1 cellular context compared by ENCODE assay signal in the genomic region with DNA sequence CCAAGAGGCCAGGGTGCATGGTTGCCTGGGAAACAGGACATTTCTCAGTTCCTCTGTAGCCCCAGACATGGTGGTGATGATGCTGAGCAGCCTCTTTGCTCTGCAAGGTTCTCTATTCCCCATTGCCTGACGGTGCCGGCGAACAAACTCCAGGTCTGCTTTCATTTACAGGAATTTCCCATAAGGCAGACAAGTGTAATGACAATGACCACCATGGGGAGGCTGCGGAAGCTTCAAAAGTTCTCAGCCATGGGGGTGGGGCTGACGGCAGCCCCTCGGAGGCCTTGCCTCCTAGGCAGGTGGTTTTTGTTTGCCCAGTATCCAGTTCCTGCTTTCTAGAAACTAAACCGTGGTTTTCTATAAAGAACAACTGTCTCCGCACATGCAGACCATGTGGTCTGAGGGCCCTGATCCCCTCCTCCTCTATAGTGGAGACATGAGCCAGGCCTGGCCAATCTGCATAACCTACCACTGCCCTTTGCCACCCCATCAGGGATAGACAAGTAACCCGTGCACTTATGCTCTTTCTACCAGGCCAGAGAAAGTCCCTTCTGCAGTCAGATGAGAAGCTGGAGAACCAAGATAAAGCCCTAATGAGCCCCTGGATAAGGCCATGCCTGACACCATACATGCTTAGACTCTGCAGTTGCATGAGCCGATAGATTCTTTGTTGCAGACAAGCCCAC.
TF ChIP-seq lines count a peak whose summit lies in the region.

No MANE protein-coding gene starts in this region.

TF ChIP-seq in GM12878, 131 proteins besides CTCF, POLR2A, EP300 and RAD21 (continued from another document and continues in another):
- TF ChIP-seq STAT1 (conservative IDR thresholded peaks at IDR 0.05) (no peak), HDAC6 (IDR thresholded peaks at IDR 0.05; ENCODE audit: unreplicated experiment) (no peak), PML (IDR thresholded peaks at IDR 0.05; ENCODE audit: low read length) (no peak), TARDBP (IDR thresholded peaks at IDR 0.05; ENCODE audit: borderline replicate concordance) (no peak), NR2C1 (IDR thresholded peaks at IDR 0.05) (no peak), TCF3 (IDR thresholded peaks at IDR 0.05; ENCODE audit: borderline replicate concordance, insufficient read depth, low read depth, low read length) (peak; percentile 73; the same call in 1 of the 2 replicates), STAT3 (IDR thresholded peaks at IDR 0.05; ENCODE audit: low read depth, low read length) (no peak), CBFB (IDR thresholded peaks at IDR 0.05; ENCODE audit: low read depth) (peak; percentile 46; the same call in 1 of the 2 replicates), SMAD5 (IDR thresholded peaks at IDR 0.05; ENCODE audit: low read depth) (no peak), ATF2 (IDR thresholded peaks at IDR 0.05; ENCODE audit: low read length) (no peak), RUNX3 (IDR thresholded peaks at IDR 0.05; ENCODE audit: low read length) (peak; percentile 64; the same call in 1 of the 2 replicates), POU2F2 (IDR thresholded peaks at IDR 0.05; ENCODE audit: borderline replicate concordance, low read depth, low read length) (peak; percentile 86; the same call in 1 of the 3 replicates), E2F4 (IDR thresholded peaks at IDR 0.05; ENCODE audit: low read depth, low read length) (no peak), SUZ12 (IDR thresholded peaks at IDR 0.05; ENCODE audit: unreplicated experiment) (no peak), SIN3A (IDR thresholded peaks at IDR 0.05; ENCODE audit: low read depth, low read length) (no peak), ZNF24 (IDR thresholded peaks at IDR 0.05) (no peak), BACH1 (IDR thresholded peaks at IDR 0.05; ENCODE audit: borderline replicate concordance) (no peak), SMARCA5 (IDR thresholded peaks at IDR 0.05) (no peak), MXI1 (IDR thresholded peaks at IDR 0.05; ENCODE audit: low read depth, low read length) (peak; percentile 52; the same call in 1 of the 2 replicates), BMI1 (IDR thresholded peaks at IDR 0.05; ENCODE audit: borderline replicate concordance) (no peak), CHD2 (IDR thresholded peaks at IDR 0.05; ENCODE audit: borderline replicate concordance, low read depth, low read length) (peak; percentile 58; the same call in 1 of the 2 replicates), IRF4 (IDR thresholded peaks at IDR 0.05; ENCODE audit: low read depth, low read length) (peak; percentile 75), ZNF622 (IDR thresholded peaks at IDR 0.05) (no peak)
- TF ChIP-seq, protein P1, sequence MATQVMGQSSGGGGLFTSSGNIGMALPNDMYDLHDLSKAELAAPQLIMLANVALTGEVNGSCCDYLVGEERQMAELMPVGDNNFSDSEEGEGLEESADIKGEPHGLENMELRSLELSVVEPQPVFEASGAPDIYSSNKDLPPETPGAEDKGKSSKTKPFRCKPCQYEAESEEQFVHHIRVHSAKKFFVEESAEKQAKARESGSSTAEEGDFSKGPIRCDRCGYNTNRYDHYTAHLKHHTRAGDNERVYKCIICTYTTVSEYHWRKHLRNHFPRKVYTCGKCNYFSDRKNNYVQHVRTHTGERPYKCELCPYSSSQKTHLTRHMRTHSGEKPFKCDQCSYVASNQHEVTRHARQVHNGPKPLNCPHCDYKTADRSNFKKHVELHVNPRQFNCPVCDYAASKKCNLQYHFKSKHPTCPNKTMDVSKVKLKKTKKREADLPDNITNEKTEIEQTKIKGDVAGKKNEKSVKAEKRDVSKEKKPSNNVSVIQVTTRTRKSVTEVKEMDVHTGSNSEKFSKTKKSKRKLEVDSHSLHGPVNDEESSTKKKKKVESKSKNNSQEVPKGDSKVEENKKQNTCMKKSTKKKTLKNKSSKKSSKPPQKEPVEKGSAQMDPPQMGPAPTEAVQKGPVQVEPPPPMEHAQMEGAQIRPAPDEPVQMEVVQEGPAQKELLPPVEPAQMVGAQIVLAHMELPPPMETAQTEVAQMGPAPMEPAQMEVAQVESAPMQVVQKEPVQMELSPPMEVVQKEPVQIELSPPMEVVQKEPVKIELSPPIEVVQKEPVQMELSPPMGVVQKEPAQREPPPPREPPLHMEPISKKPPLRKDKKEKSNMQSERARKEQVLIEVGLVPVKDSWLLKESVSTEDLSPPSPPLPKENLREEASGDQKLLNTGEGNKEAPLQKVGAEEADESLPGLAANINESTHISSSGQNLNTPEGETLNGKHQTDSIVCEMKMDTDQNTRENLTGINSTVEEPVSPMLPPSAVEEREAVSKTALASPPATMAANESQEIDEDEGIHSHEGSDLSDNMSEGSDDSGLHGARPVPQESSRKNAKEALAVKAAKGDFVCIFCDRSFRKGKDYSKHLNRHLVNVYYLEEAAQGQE (IDR thresholded peaks at IDR 0.05; ENCODE audit: low read depth, low read length): no peak
- TF ChIP-seq, protein P2, sequence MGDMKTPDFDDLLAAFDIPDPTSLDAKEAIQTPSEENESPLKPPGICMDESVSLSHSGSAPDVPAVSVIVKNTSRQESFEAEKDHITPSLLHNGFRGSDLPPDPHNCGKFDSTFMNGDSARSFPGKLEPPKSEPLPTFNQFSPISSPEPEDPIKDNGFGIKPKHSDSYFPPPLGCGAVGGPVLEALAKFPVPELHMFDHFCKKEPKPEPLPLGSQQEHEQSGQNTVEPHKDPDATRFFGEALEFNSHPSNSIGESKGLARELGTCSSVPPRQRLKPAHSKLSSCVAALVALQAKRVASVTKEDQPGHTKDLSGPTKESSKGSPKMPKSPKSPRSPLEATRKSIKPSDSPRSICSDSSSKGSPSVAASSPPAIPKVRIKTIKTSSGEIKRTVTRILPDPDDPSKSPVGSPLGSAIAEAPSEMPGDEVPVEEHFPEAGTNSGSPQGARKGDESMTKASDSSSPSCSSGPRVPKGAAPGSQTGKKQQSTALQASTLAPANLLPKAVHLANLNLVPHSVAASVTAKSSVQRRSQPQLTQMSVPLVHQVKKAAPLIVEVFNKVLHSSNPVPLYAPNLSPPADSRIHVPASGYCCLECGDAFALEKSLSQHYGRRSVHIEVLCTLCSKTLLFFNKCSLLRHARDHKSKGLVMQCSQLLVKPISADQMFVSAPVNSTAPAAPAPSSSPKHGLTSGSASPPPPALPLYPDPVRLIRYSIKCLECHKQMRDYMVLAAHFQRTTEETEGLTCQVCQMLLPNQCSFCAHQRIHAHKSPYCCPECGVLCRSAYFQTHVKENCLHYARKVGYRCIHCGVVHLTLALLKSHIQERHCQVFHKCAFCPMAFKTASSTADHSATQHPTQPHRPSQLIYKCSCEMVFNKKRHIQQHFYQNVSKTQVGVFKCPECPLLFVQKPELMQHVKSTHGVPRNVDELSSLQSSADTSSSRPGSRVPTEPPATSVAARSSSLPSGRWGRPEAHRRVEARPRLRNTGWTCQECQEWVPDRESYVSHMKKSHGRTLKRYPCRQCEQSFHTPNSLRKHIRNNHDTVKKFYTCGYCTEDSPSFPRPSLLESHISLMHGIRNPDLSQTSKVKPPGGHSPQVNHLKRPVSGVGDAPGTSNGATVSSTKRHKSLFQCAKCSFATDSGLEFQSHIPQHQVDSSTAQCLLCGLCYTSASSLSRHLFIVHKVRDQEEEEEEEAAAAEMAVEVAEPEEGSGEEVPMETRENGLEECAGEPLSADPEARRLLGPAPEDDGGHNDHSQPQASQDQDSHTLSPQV (IDR thresholded peaks at IDR 0.05): 0 out of 2 replicates have a peak, but pooled peaks have one; percentile 20
- TF ChIP-seq, protein P3, sequence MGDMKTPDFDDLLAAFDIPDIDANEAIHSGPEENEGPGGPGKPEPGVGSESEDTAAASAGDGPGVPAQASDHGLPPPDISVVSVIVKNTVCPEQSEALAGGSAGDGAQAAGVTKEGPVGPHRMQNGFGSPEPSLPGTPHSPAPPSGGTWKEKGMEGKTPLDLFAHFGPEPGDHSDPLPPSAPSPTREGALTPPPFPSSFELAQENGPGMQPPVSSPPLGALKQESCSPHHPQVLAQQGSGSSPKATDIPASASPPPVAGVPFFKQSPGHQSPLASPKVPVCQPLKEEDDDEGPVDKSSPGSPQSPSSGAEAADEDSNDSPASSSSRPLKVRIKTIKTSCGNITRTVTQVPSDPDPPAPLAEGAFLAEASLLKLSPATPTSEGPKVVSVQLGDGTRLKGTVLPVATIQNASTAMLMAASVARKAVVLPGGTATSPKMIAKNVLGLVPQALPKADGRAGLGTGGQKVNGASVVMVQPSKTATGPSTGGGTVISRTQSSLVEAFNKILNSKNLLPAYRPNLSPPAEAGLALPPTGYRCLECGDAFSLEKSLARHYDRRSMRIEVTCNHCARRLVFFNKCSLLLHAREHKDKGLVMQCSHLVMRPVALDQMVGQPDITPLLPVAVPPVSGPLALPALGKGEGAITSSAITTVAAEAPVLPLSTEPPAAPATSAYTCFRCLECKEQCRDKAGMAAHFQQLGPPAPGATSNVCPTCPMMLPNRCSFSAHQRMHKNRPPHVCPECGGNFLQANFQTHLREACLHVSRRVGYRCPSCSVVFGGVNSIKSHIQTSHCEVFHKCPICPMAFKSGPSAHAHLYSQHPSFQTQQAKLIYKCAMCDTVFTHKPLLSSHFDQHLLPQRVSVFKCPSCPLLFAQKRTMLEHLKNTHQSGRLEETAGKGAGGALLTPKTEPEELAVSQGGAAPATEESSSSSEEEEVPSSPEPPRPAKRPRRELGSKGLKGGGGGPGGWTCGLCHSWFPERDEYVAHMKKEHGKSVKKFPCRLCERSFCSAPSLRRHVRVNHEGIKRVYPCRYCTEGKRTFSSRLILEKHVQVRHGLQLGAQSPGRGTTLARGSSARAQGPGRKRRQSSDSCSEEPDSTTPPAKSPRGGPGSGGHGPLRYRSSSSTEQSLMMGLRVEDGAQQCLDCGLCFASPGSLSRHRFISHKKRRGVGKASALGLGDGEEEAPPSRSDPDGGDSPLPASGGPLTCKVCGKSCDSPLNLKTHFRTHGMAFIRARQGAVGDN (IDR thresholded peaks at IDR 0.05): peak; percentile 98
- TF ChIP-seq, protein P4, sequence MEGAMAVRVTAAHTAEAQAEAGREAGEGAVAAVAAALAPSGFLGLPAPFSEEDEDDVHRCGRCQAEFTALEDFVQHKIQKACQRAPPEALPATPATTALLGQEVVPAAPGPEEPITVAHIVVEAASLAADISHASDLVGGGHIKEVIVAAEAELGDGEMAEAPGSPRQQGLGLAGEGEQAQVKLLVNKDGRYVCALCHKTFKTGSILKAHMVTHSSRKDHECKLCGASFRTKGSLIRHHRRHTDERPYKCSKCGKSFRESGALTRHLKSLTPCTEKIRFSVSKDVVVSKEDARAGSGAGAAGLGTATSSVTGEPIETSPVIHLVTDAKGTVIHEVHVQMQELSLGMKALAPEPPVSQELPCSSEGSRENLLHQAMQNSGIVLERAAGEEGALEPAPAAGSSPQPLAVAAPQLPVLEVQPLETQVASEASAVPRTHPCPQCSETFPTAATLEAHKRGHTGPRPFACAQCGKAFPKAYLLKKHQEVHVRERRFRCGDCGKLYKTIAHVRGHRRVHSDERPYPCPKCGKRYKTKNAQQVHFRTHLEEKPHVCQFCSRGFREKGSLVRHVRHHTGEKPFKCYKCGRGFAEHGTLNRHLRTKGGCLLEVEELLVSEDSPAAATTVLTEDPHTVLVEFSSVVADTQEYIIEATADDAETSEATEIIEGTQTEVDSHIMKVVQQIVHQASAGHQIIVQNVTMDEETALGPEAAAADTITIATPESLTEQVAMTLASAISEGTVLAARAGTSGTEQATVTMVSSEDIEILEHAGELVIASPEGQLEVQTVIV (IDR thresholded peaks at IDR 0.05; ENCODE audit: borderline replicate concordance, partially characterized antibody): no peak
- TF ChIP-seq, protein P5, sequence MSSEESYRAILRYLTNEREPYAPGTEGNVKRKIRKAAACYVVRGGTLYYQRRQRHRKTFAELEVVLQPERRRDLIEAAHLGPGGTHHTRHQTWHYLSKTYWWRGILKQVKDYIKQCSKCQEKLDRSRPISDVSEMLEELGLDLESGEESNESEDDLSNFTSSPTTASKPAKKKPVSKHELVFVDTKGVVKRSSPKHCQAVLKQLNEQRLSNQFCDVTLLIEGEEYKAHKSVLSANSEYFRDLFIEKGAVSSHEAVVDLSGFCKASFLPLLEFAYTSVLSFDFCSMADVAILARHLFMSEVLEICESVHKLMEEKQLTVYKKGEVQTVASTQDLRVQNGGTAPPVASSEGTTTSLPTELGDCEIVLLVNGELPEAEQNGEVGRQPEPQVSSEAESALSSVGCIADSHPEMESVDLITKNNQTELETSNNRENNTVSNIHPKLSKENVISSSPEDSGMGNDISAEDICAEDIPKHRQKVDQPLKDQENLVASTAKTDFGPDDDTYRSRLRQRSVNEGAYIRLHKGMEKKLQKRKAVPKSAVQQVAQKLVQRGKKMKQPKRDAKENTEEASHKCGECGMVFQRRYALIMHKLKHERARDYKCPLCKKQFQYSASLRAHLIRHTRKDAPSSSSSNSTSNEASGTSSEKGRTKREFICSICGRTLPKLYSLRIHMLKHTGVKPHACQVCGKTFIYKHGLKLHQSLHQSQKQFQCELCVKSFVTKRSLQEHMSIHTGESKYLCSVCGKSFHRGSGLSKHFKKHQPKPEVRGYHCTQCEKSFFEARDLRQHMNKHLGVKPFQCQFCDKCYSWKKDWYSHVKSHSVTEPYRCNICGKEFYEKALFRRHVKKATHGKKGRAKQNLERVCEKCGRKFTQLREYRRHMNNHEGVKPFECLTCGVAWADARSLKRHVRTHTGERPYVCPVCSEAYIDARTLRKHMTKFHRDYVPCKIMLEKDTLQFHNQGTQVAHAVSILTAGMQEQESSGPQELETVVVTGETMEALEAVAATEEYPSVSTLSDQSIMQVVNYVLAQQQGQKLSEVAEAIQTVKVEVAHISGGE (CRISPR knock-in tag; IDR thresholded peaks at IDR 0.05): no peak
- TF ChIP-seq, protein P6, sequence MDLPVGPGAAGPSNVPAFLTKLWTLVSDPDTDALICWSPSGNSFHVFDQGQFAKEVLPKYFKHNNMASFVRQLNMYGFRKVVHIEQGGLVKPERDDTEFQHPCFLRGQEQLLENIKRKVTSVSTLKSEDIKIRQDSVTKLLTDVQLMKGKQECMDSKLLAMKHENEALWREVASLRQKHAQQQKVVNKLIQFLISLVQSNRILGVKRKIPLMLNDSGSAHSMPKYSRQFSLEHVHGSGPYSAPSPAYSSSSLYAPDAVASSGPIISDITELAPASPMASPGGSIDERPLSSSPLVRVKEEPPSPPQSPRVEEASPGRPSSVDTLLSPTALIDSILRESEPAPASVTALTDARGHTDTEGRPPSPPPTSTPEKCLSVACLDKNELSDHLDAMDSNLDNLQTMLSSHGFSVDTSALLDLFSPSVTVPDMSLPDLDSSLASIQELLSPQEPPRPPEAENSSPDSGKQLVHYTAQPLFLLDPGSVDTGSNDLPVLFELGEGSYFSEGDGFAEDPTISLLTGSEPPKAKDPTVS (IDR thresholded peaks at IDR 0.05; ENCODE audit: low read depth, low read length): no peak
